In the genomic region with DNA sequence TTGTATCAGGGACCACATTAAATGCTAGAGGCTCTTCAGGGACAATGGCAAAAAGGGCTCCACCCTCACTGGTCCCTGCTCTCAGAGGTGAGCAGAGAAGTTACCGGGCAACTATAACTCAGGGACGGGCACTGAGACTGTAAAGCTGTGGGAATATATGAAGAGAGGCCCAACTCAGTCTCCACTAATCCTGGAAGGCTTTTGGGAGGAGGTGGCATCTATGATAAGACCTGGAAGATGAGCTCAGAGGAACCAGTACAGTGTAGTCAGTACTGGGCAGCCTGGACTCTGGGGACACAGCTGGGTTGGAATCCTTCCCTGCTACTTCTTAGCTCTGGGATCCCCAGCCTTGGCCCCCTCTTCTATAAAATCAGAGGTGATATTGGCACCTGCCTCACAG, we compare ENCODE assay signal across 24 cellular contexts.
A peak's percentile ranks its signal among the peaks of the same experiment; 100 is the strongest.
DNase-seq lines count a peak whose midpoint lies in the region; ATAC-seq, FAIRE-seq and TF ChIP-seq lines count a peak whose summit lies in the region.
"Had no signal": no experiment of that assay in that cellular context is flagged by ENCODE, and none has a peak within 500 bp of the region (broad histone marks: within the 10 kb centered on the region; RNA-seq: fewer than 3 reads in every experiment).

No MANE protein-coding gene starts in this region.

- no peak overlapping the region for H3K4me3 ChIP-seq in right atrium auricular region
- H3K4me3 ChIP-seq in astrocyte (ENCODE audit: insufficient read depth, low read depth, low read length): no peak overlapping the region
- no peak overlapping the region for H3K4me3 ChIP-seq in lung
- no peak overlapping the region for H3K4me3 ChIP-seq in thyroid gland (replicated peaks in 1 of 3)
- H3K4me3 ChIP-seq: MG63 had no signal

- H3K79me2 ChIP-seq in astrocyte (ENCODE audit: insufficient read depth, low read length): no peaks in the 10 kb centered on the region

- no peaks in the 10 kb centered on the region for H4K20me1 ChIP-seq in astrocyte (ENCODE audit: insufficient read depth, low read length)

- no peaks in the 10 kb centered on the region for H3K4me1 Mint-ChIP-seq in astrocyte (ENCODE audit: low read depth, unreplicated experiment)
- H3K4me1 Mint-ChIP-seq: CD4-positive, alpha-beta memory T cell had no signal

- no peak overlapping the region for H3K9ac ChIP-seq in astrocyte (ENCODE audit: low read length)

- WGBS in lung, 2 donors: 86 to 94% methylated on average over 2 of the region's 2 CpGs
- 95 to 100% methylated on average over 2 of the region's 2 CpGs for WGBS in thyroid gland, 2 donors

- TF ChIP-seq CTCF in right atrium auricular region (IDR thresholded peaks at IDR 0.05) (no peak), astrocyte (IDR thresholded peaks at IDR 0.05; ENCODE audit: insufficient read depth, low read depth, low read length) (no peak), lung (IDR thresholded peaks at IDR 0.05; ENCODE audit: control extremely low read depth, extremely low read depth) (no peak), thyroid gland (IDR thresholded peaks at IDR 0.05) (no peak)

- ATAC-seq in left cardiac atrium (no peak), lung (ENCODE audit: insufficient read depth, low FRiP score) (no peak), GM21423 (IDR thresholded peaks at IDR 0.05; ENCODE audit: unreplicated experiment) (no peak), GM19463 (IDR thresholded peaks at IDR 0.05; ENCODE audit: unreplicated experiment) (no peak)
- ATAC-seq: HCT116 had no signal

- H3K36me3 Mint-ChIP-seq in astrocyte (ENCODE audit: low read depth, unreplicated experiment): no peaks in the 10 kb centered on the region
- H3K36me3 Mint-ChIP-seq: CD4-positive, alpha-beta memory T cell had no signal

- no peak overlapping the region for H3K4me2 ChIP-seq in astrocyte (ENCODE audit: low read length)

- no peak for DNase-seq in right atrium auricular region (ENCODE audit: low spot score)
- no peak for DNase-seq in left cardiac atrium
- DNase-seq in astrocyte (ENCODE audit: low read depth): no peak
- DNase-seq in lung (ENCODE audit: low spot score): no peak
- no peak for DNase-seq in thyroid gland
- no peak for DNase-seq in activated T-cell treated with anti-CD3 and anti-CD28 coated beads for 4 hours
- DNase-seq: C1 segment of cervical spinal cord; CD4-positive, alpha-beta memory T cell; COR-L47; EL; GDM1; KBM-7; MG63; NCI-H2029; NCI-H446; NCI-H526 treated with DMSO at 0.1 percent for 48 hours; SHP77 had no signal

- H3K9me3 ChIP-seq in right atrium auricular region (no peaks in the 10 kb centered on the region), astrocyte (ENCODE audit: insufficient read depth, low read depth, low read length) (no peaks in the 10 kb centered on the region), lung (ENCODE audit: control insufficient read depth in 2 of 2, insufficient read depth in 1 of 2, low read length in 1 of 2) (no peaks in the 10 kb centered on the region), thyroid gland (no peaks in the 10 kb centered on the region)
- H3K9me3 ChIP-seq: MG63 had no signal

- H3K27ac ChIP-seq in right atrium auricular region: peak overlapping the region; percentile 81 to 89
- no peak overlapping the region for H3K27ac ChIP-seq in astrocyte (ENCODE audit: low read depth, low read length)
- peak overlapping the region; percentile 41 to 46 for H3K27ac ChIP-seq in lung (ENCODE audit: low read depth in 1 of 2, low read length in 1 of 2)
- H3K27ac ChIP-seq in thyroid gland: peak overlapping the region; percentile 39 to 52 (median 47)
- H3K27ac ChIP-seq: RWPE1 had no signal

- H3K27me3 ChIP-seq in right atrium auricular region (no peaks in the 10 kb centered on the region), astrocyte (ENCODE audit: insufficient read depth, low read length) (peaks cover 26% of the 10 kb centered on the region), lung (ENCODE audit: control insufficient read depth, insufficient read depth) (no peaks in the 10 kb centered on the region), thyroid gland (no peaks in the 10 kb centered on the region)
- H3K27me3 ChIP-seq: MG63 had no signal

- no peak for TF ChIP-seq POLR2A in thyroid gland (IDR thresholded peaks at IDR 0.05)

- intact Hi-C loops in left cardiac atrium (cut with DNase I) (loop anchor here in 1 of 2 donors (10.0 kb wide), 1 partner anchor 61 kb away; the partner anchor contains the start of gene CASZ1), thyroid gland (cut with DNase I) (no loop called here)

- H2AFZ ChIP-seq in astrocyte (ENCODE audit: low read depth, low read length): no peak overlapping the region

- peaks cover 0 to 65% of the 10 kb centered on the region in 2 donors for H3K4me1 ChIP-seq in right atrium auricular region
- H3K4me1 ChIP-seq in astrocyte (ENCODE audit: insufficient read depth, low read length): no peaks in the 10 kb centered on the region
- peaks cover 4 to 17% of the 10 kb centered on the region in 2 donors for H3K4me1 ChIP-seq in lung (ENCODE audit: control insufficient read depth in 2 of 2, insufficient read depth in 2 of 2, low read length in 2 of 2)
- peaks cover 47 to 48% of the 10 kb centered on the region in 2 donors for H3K4me1 ChIP-seq in thyroid gland

- no peak overlapping the region for H3K4me3 Mint-ChIP-seq in astrocyte (ENCODE audit: unreplicated experiment)
- H3K4me3 Mint-ChIP-seq: CD4-positive, alpha-beta memory T cell had no signal

- no peak for FAIRE-seq in astrocyte (lab: Jason Lieb, UNC)
- FAIRE-seq: A204.1, GM12891, HepG2 had no signal

- no peaks in the 10 kb centered on the region for H3K9me3 Mint-ChIP-seq in astrocyte (ENCODE audit: unreplicated experiment)
- H3K9me3 Mint-ChIP-seq: CD4-positive, alpha-beta memory T cell had no signal

- peak overlapping the region; percentile 26 for H3K27ac Mint-ChIP-seq in astrocyte (ENCODE audit: unreplicated experiment)
- H3K27ac Mint-ChIP-seq: CD4-positive, alpha-beta memory T cell had no signal

- H3K27me3 Mint-ChIP-seq in astrocyte (ENCODE audit: low read depth, unreplicated experiment): peaks cover 21% of the 10 kb centered on the region

- H3K36me3 ChIP-seq in right atrium auricular region (no peaks in the 10 kb centered on the region), astrocyte (ENCODE audit: insufficient read depth, low read length) (no peaks in the 10 kb centered on the region), lung (ENCODE audit: control insufficient read depth in 2 of 2, insufficient read depth in 2 of 2, low read length in 2 of 2) (no peaks in the 10 kb centered on the region), thyroid gland (no peaks in the 10 kb centered on the region)
- H3K36me3 ChIP-seq: MG63 had no signal
